ENCODE assay signal across 2 cellular contexts in genomic region chr19:47839411-47839810, GRCh38.
TF ChIP-seq lines count a peak whose summit lies in the region.

No MANE protein-coding gene starts in this region.

TF ChIP-seq in GM23338, 12 proteins besides CTCF, POLR2A, EP300 and RAD21 (continued from another document):
- TF ChIP-seq ZNF462 (CRISPR knock-in tag; IDR thresholded peaks at IDR 0.05), result no peak
- TF ChIP-seq EZH2phosphoT487 (IDR thresholded peaks at IDR 0.05; ENCODE audit: unreplicated experiment), result no peak
- TF ChIP-seq ETS1 (IDR thresholded peaks at IDR 0.05), result no peak

TF ChIP-seq in HepG2, 621 proteins besides CTCF, POLR2A, EP300 and RAD21 (continued from another document):
- TF ChIP-seq HMGXB3 (CRISPR knock-in tag; IDR thresholded peaks at IDR 0.05; ENCODE audit: borderline replicate concordance) (no peak), ZNF484 (CRISPR knock-in tag; IDR thresholded peaks at IDR 0.05; ENCODE audit: borderline replicate concordance, low read depth) (no peak), NFIC (IDR thresholded peaks at IDR 0.05; ENCODE audit: low read length) (no peak), ZNF552 (CRISPR knock-in tag; IDR thresholded peaks at IDR 0.05; ENCODE audit: borderline replicate concordance) (no peak), MED13 (CRISPR knock-in tag; IDR thresholded peaks at IDR 0.05) (no peak)
- TF ChIP-seq, protein P1, sequence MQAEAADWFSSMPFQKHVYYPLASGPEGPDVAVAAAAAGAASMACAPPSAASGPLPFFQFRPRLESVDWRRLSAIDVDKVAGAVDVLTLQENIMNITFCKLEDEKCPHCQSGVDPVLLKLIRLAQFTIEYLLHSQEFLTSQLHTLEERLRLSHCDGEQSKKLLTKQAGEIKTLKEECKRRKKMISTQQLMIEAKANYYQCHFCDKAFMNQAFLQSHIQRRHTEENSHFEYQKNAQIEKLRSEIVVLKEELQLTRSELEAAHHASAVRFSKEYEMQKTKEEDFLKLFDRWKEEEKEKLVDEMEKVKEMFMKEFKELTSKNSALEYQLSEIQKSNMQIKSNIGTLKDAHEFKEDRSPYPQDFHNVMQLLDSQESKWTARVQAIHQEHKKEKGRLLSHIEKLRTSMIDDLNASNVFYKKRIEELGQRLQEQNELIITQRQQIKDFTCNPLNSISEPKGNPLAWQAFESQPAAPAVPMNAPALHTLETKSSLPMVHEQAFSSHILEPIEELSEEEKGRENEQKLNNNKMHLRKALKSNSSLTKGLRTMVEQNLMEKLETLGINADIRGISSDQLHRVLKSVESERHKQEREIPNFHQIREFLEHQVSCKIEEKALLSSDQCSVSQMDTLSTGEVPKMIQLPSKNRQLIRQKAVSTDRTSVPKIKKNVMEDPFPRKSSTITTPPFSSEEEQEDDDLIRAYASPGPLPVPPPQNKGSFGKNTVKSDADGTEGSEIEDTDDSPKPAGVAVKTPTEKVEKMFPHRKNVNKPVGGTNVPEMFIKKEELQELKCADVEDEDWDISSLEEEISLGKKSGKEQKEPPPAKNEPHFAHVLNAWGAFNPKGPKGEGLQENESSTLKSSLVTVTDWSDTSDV (CRISPR knock-in tag; IDR thresholded peaks at IDR 0.05), result no peak
